8 cellular contexts compared by ENCODE assay signal in genomic region chrX:43882294-43882681, GRCh38. TPM values are rescaled to one million over a fixed set of nuclear protein-coding genes. Genes with fewer than 3 reads are reported as not detected.
DNase-seq lines count a peak whose midpoint lies in the region; ATAC-seq and TF ChIP-seq lines count a peak whose summit lies in the region.

MAOB (minus strand) TSS chrX:43882450; CDS start chrX:43882299, 151 bp downstream.

- H3K27me3 ChIP-seq in dorsolateral prefrontal cortex: peaks cover 0 to 90% (median 33%) of the 10 kb centered on the region in 45 donors
- H3K27me3 ChIP-seq in tibial artery: no peaks in the 10 kb centered on the region

- peaks cover 17% of the 10 kb centered on the region for H3K9me3 Mint-ChIP-seq in mesothelial cell of epicardium
- no peaks in the 10 kb centered on the region for H3K9me3 Mint-ChIP-seq in stimulated activated effector memory CD8-positive, alpha-beta T cell treated with anti-CD3 and anti-CD28 coated beads, Interleukin-12 subunit alpha, Interleukin-12 subunit beta, amount 100 ng/mL, for 72 hours

- peaks cover 45% of the 10 kb centered on the region for H3K27me3 Mint-ChIP-seq in mesothelial cell of epicardium (ENCODE audit: low read depth)

- no peaks in the 10 kb centered on the region for H3K36me3 Mint-ChIP-seq in mesothelial cell of epicardium
- H3K36me3 Mint-ChIP-seq in stimulated activated effector memory CD8-positive, alpha-beta T cell treated with anti-CD3 and anti-CD28 coated beads, Interleukin-12 subunit alpha, Interleukin-12 subunit beta, amount 100 ng/mL, for 72 hours: no peaks in the 10 kb centered on the region

- H3K4me1 Mint-ChIP-seq in mesothelial cell of epicardium: no peaks in the 10 kb centered on the region
- no peaks in the 10 kb centered on the region for H3K4me1 Mint-ChIP-seq in stimulated activated effector memory CD8-positive, alpha-beta T cell treated with anti-CD3 and anti-CD28 coated beads, Interleukin-12 subunit alpha, Interleukin-12 subunit beta, amount 100 ng/mL, for 72 hours

- H3K36me3 ChIP-seq in tibial artery: no peaks in the 10 kb centered on the region

- TF ChIP-seq CTCF in dorsolateral prefrontal cortex (IDR thresholded peaks at IDR 0.05 in 54 of 56, conservative IDR thresholded peaks at IDR 0.05 in 2 of 56; ENCODE audit: low read depth in 1 of 56, partially characterized antibody in 56 of 56) (no peak), mesothelial cell of epicardium (IDR thresholded peaks at IDR 0.05; ENCODE audit: unreplicated experiment) (no peak), tibial artery (IDR thresholded peaks at IDR 0.05) (no peak)

- no peak for ATAC-seq in stimulated activated effector memory CD8-positive, alpha-beta T cell treated with anti-CD3 and anti-CD28 coated beads, Interleukin-12 subunit alpha, Interleukin-12 subunit beta, amount 100 ng/mL, for 72 hours
- ATAC-seq in GM21423 (IDR thresholded peaks at IDR 0.05; ENCODE audit: unreplicated experiment): no peak
- no peak for ATAC-seq in HG02870 (IDR thresholded peaks at IDR 0.05; ENCODE audit: unreplicated experiment)

- peaks cover 0 to 42% (median 3%) of the 10 kb centered on the region in 4 donors for H3K4me1 ChIP-seq in tibial artery

- H3K4me3 Mint-ChIP-seq in mesothelial cell of epicardium: peak within 1 kb of the TSS; percentile 32
- no peak within 1 kb of the TSS for H3K4me3 Mint-ChIP-seq in stimulated activated effector memory CD8-positive, alpha-beta T cell treated with anti-CD3 and anti-CD28 coated beads, Interleukin-12 subunit alpha, Interleukin-12 subunit beta, amount 100 ng/mL, for 72 hours

- H3K27ac Mint-ChIP-seq in mesothelial cell of epicardium: no peak within 1 kb of the TSS
- no peak within 1 kb of the TSS for H3K27ac Mint-ChIP-seq in stimulated activated effector memory CD8-positive, alpha-beta T cell treated with anti-CD3 and anti-CD28 coated beads, Interleukin-12 subunit alpha, Interleukin-12 subunit beta, amount 100 ng/mL, for 72 hours

- H3K27ac ChIP-seq in dorsolateral prefrontal cortex: peak within 1 kb of the TSS in 44 of 59 donors; percentile 9 to 83 (median 61)
- peak within 1 kb of the TSS; percentile 79 to 86 for H3K27ac ChIP-seq in tibial artery

- DNase-seq in activated T-cell treated with anti-CD3 and anti-CD28 coated beads for 24 hours (ENCODE audit: low read depth) (peak; percentile 4), dorsolateral prefrontal cortex (peak in 6 of 10 donors; percentile 35 to 59 (median 43)), mesothelial cell of epicardium (ENCODE audit: low spot score in 2 of 2, unreplicated experiment in 2 of 2) (no peak), tibial artery (peak in 1 of 2 donors; percentile 68)
- no peak for DNase-seq in activated T-cell treated with anti-CD3 and anti-CD28 coated beads, Interleukin-2, amount 50 U/mL, for 1 hour
- DNase-seq in stimulated activated effector memory CD8-positive, alpha-beta T cell treated with anti-CD3 and anti-CD28 coated beads, Interleukin-12 subunit alpha, Interleukin-12 subunit beta, amount 100 ng/mL, for 72 hours (ENCODE audit: low spot score in 2 of 2): no peak

- H3K4me3 ChIP-seq in dorsolateral prefrontal cortex (peak within 1 kb of the TSS in 58 of 59 donors; percentile 11 to 63 (median 46)), tibial artery (peak within 1 kb of the TSS; percentile 57 to 59)

- no peaks in the 10 kb centered on the region for H3K9me3 ChIP-seq in tibial artery

- intact Hi-C loops in dorsolateral prefrontal cortex (cut with DNase I) (no loop called here), tibial artery (cut with DNase I; ENCODE audit: low total_unique reads) (no loop called here)

RNA-seq across cellular contexts. Expression of gene MAOB, which starts in this region (rescaled TPM):
- 100 to 1,000 TPM in 32 of 120 experiments, 10 to 100 TPM in 88; 55.9 to 189 (median 89.3) TPM for total RNA-seq in dorsolateral prefrontal cortex
- total RNA-seq in mesothelial cell of epicardium: 0.44 to 0.65 TPM (median 0.57 TPM) in 3 replicates

Comparison
In these comparisons a context has a peak if more than half of its experiments do, and no peak if none do; other contexts are left out.
1. RNA of gene MAOB (total RNA-seq): 55.9 to 189 TPM in dorsolateral prefrontal cortex; 0.44 to 0.65 TPM in mesothelial cell of epicardium; every median in the first group is over 10 times any median in the second.
2. DNase-seq: peak in activated T-cell treated with anti-CD3 and anti-CD28 coated beads for 24 hours (single experiment) and dorsolateral prefrontal cortex (6 of 10); none in activated T-cell treated with anti-CD3 and anti-CD28 coated beads, Interleukin-2, amount 50 U/mL, for 1 hour (single experiment), mesothelial cell of epicardium (0 of 2) and stimulated activated effector memory CD8-positive, alpha-beta T cell treated with anti-CD3 and anti-CD28 coated beads, Interleukin-12 subunit alpha, Interleukin-12 subunit beta, amount 100 ng/mL, for 72 hours (0 of 2).